Comparison of ENCODE assay signal across 7 cellular contexts in genomic region chr6:36029464-36029863, GRCh38. TPM values are rescaled to one million over a fixed set of nuclear protein-coding genes. Genes with fewer than 3 reads are reported as not detected.
DNase-seq lines count a peak whose midpoint lies in the region; ATAC-seq, FAIRE-seq and TF ChIP-seq lines count a peak whose summit lies in the region.

No MANE protein-coding gene starts in this region.

- H3K36me3 Mint-ChIP-seq in naive thymus-derived CD4-positive, alpha-beta T cell = peaks cover 0 to 16% (median 4%) of the 10 kb centered on the region in 5 donors

- no peak for TF ChIP-seq CTCF in GM12875 (IDR thresholded peaks at IDR 0.05; ENCODE audit: borderline replicate concordance, insufficient read depth, low read depth, low read length)
- TF ChIP-seq CTCF in colonic mucosa (IDR thresholded peaks at IDR 0.05) = no peak

- H3K27ac Mint-ChIP-seq in naive thymus-derived CD4-positive, alpha-beta T cell = peak overlapping the region in 8 of 9 donors; percentile 27 to 95 (median 90)

- H3K9ac ChIP-seq in colonic mucosa (ENCODE audit: low read depth in 2 of 2, low read length in 2 of 2) = peak overlapping the region in 1 of 2 donors; percentile 100

- peak overlapping the region; percentile 91 to 100 (median 94) for H3K4me3 Mint-ChIP-seq in naive thymus-derived CD4-positive, alpha-beta T cell

- no peaks in the 10 kb centered on the region for H3K9me3 ChIP-seq in colonic mucosa
- H3K9me3 ChIP-seq in naive thymus-derived CD4-positive, alpha-beta T cell (ENCODE audit: control insufficient read depth in 2 of 3, low read length in 3 of 3) = no peaks in the 10 kb centered on the region

- H3K9me3 Mint-ChIP-seq in naive thymus-derived CD4-positive, alpha-beta T cell = no peaks in the 10 kb centered on the region

- intact Hi-C loops in colonic mucosa (cut with DNase I) = loop anchor here (10.0 kb wide), 1 partner anchor 325 kb away; no protein-coding TSS in a partner anchor
- intact Hi-C loops in naive thymus-derived CD4-positive, alpha-beta T cell (cut with micrococcal nuclease) = loop anchor here in 1 of 2 donors (5.0 kb wide), 2 partner anchors 563 to 1637 kb away; partner anchors contain the start of genes NUDT3 and SRSF3

- CTCF ChIA-PET in naive thymus-derived CD4-positive, alpha-beta T cell (lab: Charles Lee) = interaction anchor here (0.8 to 6.3 kb wide), 11 partner anchors 9 to 166 kb away, joined by 3 to 104 read pairs (median 6); no protein-coding TSS in a partner anchor

- DNase-seq in NCI-H748 (lab: John Stamatoyannopoulos, UW; ENCODE audit: unreplicated experiment) = peak; percentile 34
- no peak for DNase-seq in colonic mucosa
- DNase-seq in naive thymus-derived CD4-positive, alpha-beta T cell = no peak
- DNase-seq in NCI-H1048 (lab: John Stamatoyannopoulos, UW) = no peak
- DNase-seq in frontal cortex (ENCODE audit: low spot score in 2 of 2) = no peak
- no peak for DNase-seq in NCI-H2196 treated with DMSO at 0.1 percent for 48 hours (lab: John Stamatoyannopoulos, UW; ENCODE audit: unreplicated experiment)

- H3K4me3 ChIP-seq in GM12875 (ENCODE audit: low read depth, low read length) (peak overlapping the region; percentile 96), colonic mucosa (peak overlapping the region; percentile 96)
- peak overlapping the region; percentile 63 for H3K4me3 ChIP-seq in naive thymus-derived CD4-positive, alpha-beta T cell (ENCODE audit: low read length)

- no peak for ATAC-seq in naive thymus-derived CD4-positive, alpha-beta T cell

- H3K27ac ChIP-seq in colonic mucosa = peak overlapping the region; percentile 98
- peak overlapping the region; percentile 85 for H3K27ac ChIP-seq in naive thymus-derived CD4-positive, alpha-beta T cell (ENCODE audit: low read depth, low read length)

- H3K36me3 ChIP-seq in colonic mucosa = no peaks in the 10 kb centered on the region
- peaks cover 0 to 7% (median 0%) of the 10 kb centered on the region in 3 experiments for H3K36me3 ChIP-seq in naive thymus-derived CD4-positive, alpha-beta T cell (ENCODE audit: control insufficient read depth in 2 of 3, insufficient read depth in 3 of 3, low read length in 3 of 3)

- FAIRE-seq in frontal cortex (lab: Jason Lieb, UNC) = no peak

- peaks cover 11 to 25% (median 12%) of the 10 kb centered on the region in 5 donors for H3K27me3 Mint-ChIP-seq in naive thymus-derived CD4-positive, alpha-beta T cell

- H3K4me1 ChIP-seq in colonic mucosa = no peaks in the 10 kb centered on the region
- H3K4me1 ChIP-seq in naive thymus-derived CD4-positive, alpha-beta T cell (ENCODE audit: control insufficient read depth in 2 of 2, insufficient read depth in 2 of 2, low read length in 2 of 2) = peaks cover 31 to 38% of the 10 kb centered on the region in 2 donors

- POLR2A ChIA-PET in naive thymus-derived CD4-positive, alpha-beta T cell (lab: Charles Lee) = interaction anchor here (0.6 to 3.6 kb wide), 10 partner anchors 11 to 168 kb away, joined by 3 to 56 read pairs (median 13); partner anchors contain the start of gene BRPF3

- no peaks in the 10 kb centered on the region for H3K27me3 ChIP-seq in colonic mucosa
- H3K27me3 ChIP-seq in naive thymus-derived CD4-positive, alpha-beta T cell (ENCODE audit: control insufficient read depth in 2 of 2, insufficient read depth in 2 of 2, low read length in 2 of 2) = no peaks in the 10 kb centered on the region

- peaks cover 27 to 68% (median 57%) of the 10 kb centered on the region in 7 donors for H3K4me1 Mint-ChIP-seq in naive thymus-derived CD4-positive, alpha-beta T cell

RNA-seq across cellular contexts. Expression of gene MAPK14, which starts 1.9 kb away (rescaled TPM):
- total RNA-seq in colonic mucosa = 10 to 100 TPM; 62.2 to 76.1 TPM
- 10 to 100 TPM; 47.2 to 81.0 (median 62.6) TPM for total RNA-seq in naive thymus-derived CD4-positive, alpha-beta T cell
- polyA plus RNA-seq in naive thymus-derived CD4-positive, alpha-beta T cell = 10 to 100 TPM; 43.2 to 59.6 TPM
- total RNA-seq in frontal cortex = 34.2 TPM

RNA-seq across cellular contexts. Expression of gene SLC26A8, which starts 5.0 kb away (rescaled TPM):
- total RNA-seq in colonic mucosa = under 1 TPM in 1 of 2 donors, not detected in 1; 0.27 TPM
- under 1 TPM in 2 of 5 experiments, not detected in 3; 0.27 to 0.66 TPM for total RNA-seq in naive thymus-derived CD4-positive, alpha-beta T cell
- polyA plus RNA-seq in naive thymus-derived CD4-positive, alpha-beta T cell = not detected
- total RNA-seq in frontal cortex = 5.7 TPM
